ENCODE assay signal across 16 cellular contexts in genomic region chr15:70882361-70882760, GRCh38. TPM values are rescaled to one million over a fixed set of nuclear protein-coding genes. Genes with fewer than 3 reads are reported as not detected.
"Had no signal": no experiment of that assay in that cellular context is flagged by ENCODE, and none has a peak within 500 bp of the region (broad histone marks: within the 10 kb centered on the region; RNA-seq: fewer than 3 reads in every experiment).

No MANE protein-coding gene starts in this region.

- ATAC-seq: activated T-cell treated with anti-CD3 and anti-CD28 coated beads, Interleukin-2, amount 50 U/mL, for 4 hours; left cardiac atrium; lower lobe of right lung; stimulated activated memory B cell treated with anti-CD40 and anti-IgM and Interleukin-4, amounts not matched to agents 10 μg/mL and 1 μg/mL and 100 μg/mL, for 72 hours had no signal

- H3K27me3 ChIP-seq: dorsolateral prefrontal cortex, right atrium auricular region had no signal

- H3K36me3 ChIP-seq: lower lobe of right lung, right atrium auricular region had no signal

- H3K36me3 Mint-ChIP-seq: activated naive CD8-positive, alpha-beta T cell treated with anti-CD3 and anti-CD28 coated beads, Interleukin-2, amount 10 ng/mL, durations not matched to agents 7 days and 5 days; naive B cell; stimulated activated memory B cell treated with anti-CD40 and anti-IgM and Interleukin-4, amounts not matched to agents 10 μg/mL and 1 μg/mL and 100 μg/mL, for 72 hours had no signal

- H3K4me1 ChIP-seq: lower lobe of right lung, right atrium auricular region had no signal

- H3K27ac Mint-ChIP-seq: activated B cell treated with CpG ODN at 0.5 μM for 24 hours; activated naive CD8-positive, alpha-beta T cell treated with anti-CD3 and anti-CD28 coated beads, Interleukin-2, amount 10 ng/mL, durations not matched to agents 7 days and 5 days; naive B cell; stimulated activated memory B cell treated with anti-CD40 and anti-IgM and Interleukin-4, amounts not matched to agents 10 μg/mL and 1 μg/mL and 100 μg/mL, for 72 hours; T-helper 1 cell treated with Interleukin-12 subunit alpha and Interleukin-12 subunit beta and Interleukin-4 antibody, amounts not matched to agents 30 μg/mL and 1 μg/mL, for 36 hours had no signal

- H3K4me3 ChIP-seq: dorsolateral prefrontal cortex, lower lobe of right lung, right atrium auricular region, skin epidermis had no signal

- H3K27ac ChIP-seq: dorsolateral prefrontal cortex, lower lobe of right lung, right atrium auricular region, skin epidermis had no signal

- H3K9me3 ChIP-seq: lower lobe of right lung, right atrium auricular region had no signal

- H3K4me1 Mint-ChIP-seq: activated B cell treated with CpG ODN at 0.5 μM for 24 hours; naive B cell; stimulated activated memory B cell treated with anti-CD40 and anti-IgM and Interleukin-4, amounts not matched to agents 10 μg/mL and 1 μg/mL and 100 μg/mL, for 72 hours had no signal

- H3K4me3 Mint-ChIP-seq: activated B cell treated with CpG ODN at 0.5 μM for 24 hours; activated naive CD8-positive, alpha-beta T cell treated with anti-CD3 and anti-CD28 coated beads, Interleukin-2, amount 10 ng/mL, durations not matched to agents 7 days and 5 days; activated T-cell treated with anti-CD3 and anti-CD28 coated beads, Interleukin-2, amount 50 U/mL, for 4 hours; naive B cell; stimulated activated memory B cell treated with anti-CD40 and anti-IgM and Interleukin-4, amounts not matched to agents 10 μg/mL and 1 μg/mL and 100 μg/mL, for 72 hours; T-helper 1 cell treated with Interleukin-12 subunit alpha and Interleukin-12 subunit beta and Interleukin-4 antibody, amounts not matched to agents 30 μg/mL and 1 μg/mL, for 36 hours had no signal

- H3K9me3 Mint-ChIP-seq: activated B cell treated with CpG ODN at 0.5 μM for 24 hours; activated naive CD8-positive, alpha-beta T cell treated with anti-CD3 and anti-CD28 coated beads, Interleukin-2, amount 10 ng/mL, durations not matched to agents 7 days and 5 days; activated T-cell treated with anti-CD3 and anti-CD28 coated beads, Interleukin-2, amount 50 U/mL, for 4 hours; stimulated activated memory B cell treated with anti-CD40 and anti-IgM and Interleukin-4, amounts not matched to agents 10 μg/mL and 1 μg/mL and 100 μg/mL, for 72 hours; T-helper 1 cell treated with Interleukin-12 subunit alpha and Interleukin-12 subunit beta and Interleukin-4 antibody, amounts not matched to agents 30 μg/mL and 1 μg/mL, for 36 hours had no signal

- DNase-seq: activated B cell treated with CpG ODN at 0.5 μM for 24 hours; activated CD4-positive, alpha-beta T cell treated with anti-CD3 and anti-CD28 coated beads, Interleukin-2, amount 50 U/mL, for 1 hour; activated gamma-delta T cell; activated naive CD8-positive, alpha-beta T cell treated with anti-CD3 and anti-CD28 coated beads, Interleukin-2, amount 10 ng/mL, durations not matched to agents 7 days and 5 days; activated T-cell treated with anti-CD3 and anti-CD28 coated beads, Interleukin-2, amount 50 U/mL, for 4 hours; aorta; dorsolateral prefrontal cortex; hypothalamus; left cardiac atrium; lower lobe of right lung; naive B cell; trophoblast cell had no signal

RNA-seq across cellular contexts. Expression of gene THAP10, which starts 9.9 kb away (rescaled TPM):
- total RNA-seq: activated naive CD8-positive, alpha-beta T cell treated with anti-CD3 and anti-CD28 coated beads, Interleukin-2, amount 10 ng/mL, durations not matched to agents 7 days and 5 days; activated T-cell treated with anti-CD3 and anti-CD28 coated beads, Interleukin-2, amount 50 U/mL, for 4 hours had no signal

RNA-seq across cellular contexts. Expression of gene LRRC49, which starts 10.3 kb away (rescaled TPM):
- total RNA-seq: activated naive CD8-positive, alpha-beta T cell treated with anti-CD3 and anti-CD28 coated beads, Interleukin-2, amount 10 ng/mL, durations not matched to agents 7 days and 5 days; activated T-cell treated with anti-CD3 and anti-CD28 coated beads, Interleukin-2, amount 50 U/mL, for 4 hours had no signal

RNA-seq across cellular contexts. Expression of gene LARP6, which starts 28.4 kb away (rescaled TPM):
- total RNA-seq: activated B cell treated with CpG ODN at 0.5 μM for 24 hours; activated naive CD8-positive, alpha-beta T cell treated with anti-CD3 and anti-CD28 coated beads, Interleukin-2, amount 10 ng/mL, durations not matched to agents 7 days and 5 days had no signal
